1 cellular context compared by ENCODE assay signal in the genomic region with DNA sequence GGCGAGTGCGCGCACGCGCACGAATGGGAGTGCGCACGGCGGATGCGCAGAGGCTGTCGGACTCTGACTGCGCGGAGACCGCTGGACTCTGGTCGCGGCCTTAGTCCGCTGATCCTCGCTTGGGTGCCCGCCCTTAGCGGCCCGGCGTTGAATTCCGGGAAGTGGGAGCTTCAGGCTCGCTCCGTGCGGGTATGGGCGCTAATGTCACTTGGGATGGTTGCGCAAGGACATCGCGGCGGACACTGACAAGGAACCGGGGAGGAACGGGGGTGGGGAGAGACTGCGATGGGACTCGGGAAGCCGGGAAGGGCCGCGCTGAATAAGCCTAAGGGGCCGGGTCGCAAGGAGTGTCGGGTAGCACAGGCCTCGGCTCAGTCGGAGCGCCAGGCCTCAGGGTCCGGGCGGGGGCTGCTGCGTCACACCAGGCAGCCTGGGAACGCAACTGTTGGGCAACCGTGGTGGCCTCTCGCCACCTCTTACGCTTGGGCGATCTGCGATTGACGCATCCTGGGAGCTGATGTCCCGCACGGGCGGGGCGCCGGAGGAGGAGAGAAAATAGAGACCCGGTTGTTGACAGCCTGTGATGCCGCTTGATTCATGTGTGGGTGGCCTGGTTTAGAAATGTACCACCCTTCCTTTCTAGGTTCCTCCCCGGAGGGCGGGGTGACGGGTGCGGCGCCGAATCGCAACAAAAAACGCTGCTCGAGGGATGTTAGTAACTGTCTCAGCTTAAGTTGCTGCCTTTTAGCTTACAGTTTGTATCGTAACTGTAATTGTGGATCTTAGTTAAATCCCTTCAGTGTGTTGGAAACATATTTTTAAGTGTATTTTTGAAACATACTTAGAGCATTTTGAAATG.
TF ChIP-seq lines count a peak whose summit lies in the region.

No MANE protein-coding gene starts in this region.

TF ChIP-seq in HepG2, 621 proteins besides CTCF, POLR2A, EP300 and RAD21 (continued from another document and continues in another):
- TF ChIP-seq HIC2 (CRISPR knock-in tag; IDR thresholded peaks at IDR 0.05; ENCODE audit: low read depth) (0 out of 2 replicates have a peak, but pooled peaks have one; percentile 25), ZBTB20 (CRISPR knock-in tag; IDR thresholded peaks at IDR 0.05; ENCODE audit: borderline replicate concordance, low read depth) (peak; percentile 90; the same call in 1 of the 2 replicates), ZNF629 (CRISPR knock-in tag; conservative IDR thresholded peaks at IDR 0.05) (peak; percentile 69), FOXC1 (CRISPR knock-in tag; IDR thresholded peaks at IDR 0.05; ENCODE audit: borderline replicate concordance) (peak; percentile 92), TBX2 (CRISPR knock-in tag; IDR thresholded peaks at IDR 0.05; ENCODE audit: borderline replicate concordance) (peak; percentile 96), BRD4 (CRISPR knock-in tag; IDR thresholded peaks at IDR 0.05) (peak; percentile 79; the same call in 1 of the 2 replicates), DBP (CRISPR knock-in tag; IDR thresholded peaks at IDR 0.05; ENCODE audit: not compliant biosample characterization) (no peak), MTF1 (CRISPR knock-in tag; IDR thresholded peaks at IDR 0.05) (no peak), ZNF616 (CRISPR knock-in tag; IDR thresholded peaks at IDR 0.05; ENCODE audit: low read depth) (peak; percentile 84), ZNF326 (CRISPR knock-in tag; IDR thresholded peaks at IDR 0.05; ENCODE audit: borderline replicate concordance) (no peak; the same call in 1 of the 2 replicates), ZMYM2 (CRISPR knock-in tag; IDR thresholded peaks at IDR 0.05) (peak; percentile 77), ZNF747 (CRISPR knock-in tag; IDR thresholded peaks at IDR 0.05; ENCODE audit: borderline replicate concordance) (peak; percentile 79; the same call in 1 of the 2 replicates), HOXD1 (CRISPR knock-in tag; IDR thresholded peaks at IDR 0.05) (peak; percentile 84), SALL1 (CRISPR knock-in tag; IDR thresholded peaks at IDR 0.05) (peak; percentile 93), NFKB2 (CRISPR knock-in tag; IDR thresholded peaks at IDR 0.05; ENCODE audit: borderline replicate concordance) (peak; percentile 90; the same call in 1 of the 2 replicates), SOX13 (IDR thresholded peaks at IDR 0.05) (no peak), SOX13 (CRISPR knock-in tag; conservative IDR thresholded peaks at IDR 0.05 in 1 of 2, IDR thresholded peaks at IDR 0.05 in 1 of 2) (no peak; a peak in 1 of 4 replicates), IKZF5 (CRISPR knock-in tag; IDR thresholded peaks at IDR 0.05) (peak; percentile 86), ZNF570 (CRISPR knock-in tag; IDR thresholded peaks at IDR 0.05; ENCODE audit: borderline replicate concordance) (peak; percentile 83; the same call in 1 of the 2 replicates), NPAS2 (CRISPR knock-in tag; IDR thresholded peaks at IDR 0.05; ENCODE audit: borderline replicate concordance) (no peak), ZFP36L1 (CRISPR knock-in tag; IDR thresholded peaks at IDR 0.05) (no peak; the same call in 1 of the 2 replicates)
- TF ChIP-seq, protein P1, sequence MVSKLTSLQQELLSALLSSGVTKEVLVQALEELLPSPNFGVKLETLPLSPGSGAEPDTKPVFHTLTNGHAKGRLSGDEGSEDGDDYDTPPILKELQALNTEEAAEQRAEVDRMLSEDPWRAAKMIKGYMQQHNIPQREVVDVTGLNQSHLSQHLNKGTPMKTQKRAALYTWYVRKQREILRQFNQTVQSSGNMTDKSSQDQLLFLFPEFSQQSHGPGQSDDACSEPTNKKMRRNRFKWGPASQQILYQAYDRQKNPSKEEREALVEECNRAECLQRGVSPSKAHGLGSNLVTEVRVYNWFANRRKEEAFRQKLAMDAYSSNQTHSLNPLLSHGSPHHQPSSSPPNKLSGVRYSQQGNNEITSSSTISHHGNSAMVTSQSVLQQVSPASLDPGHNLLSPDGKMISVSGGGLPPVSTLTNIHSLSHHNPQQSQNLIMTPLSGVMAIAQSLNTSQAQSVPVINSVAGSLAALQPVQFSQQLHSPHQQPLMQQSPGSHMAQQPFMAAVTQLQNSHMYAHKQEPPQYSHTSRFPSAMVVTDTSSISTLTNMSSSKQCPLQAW (CRISPR knock-in tag; IDR thresholded peaks at IDR 0.05) = peak; percentile 93
- TF ChIP-seq, protein P2, sequence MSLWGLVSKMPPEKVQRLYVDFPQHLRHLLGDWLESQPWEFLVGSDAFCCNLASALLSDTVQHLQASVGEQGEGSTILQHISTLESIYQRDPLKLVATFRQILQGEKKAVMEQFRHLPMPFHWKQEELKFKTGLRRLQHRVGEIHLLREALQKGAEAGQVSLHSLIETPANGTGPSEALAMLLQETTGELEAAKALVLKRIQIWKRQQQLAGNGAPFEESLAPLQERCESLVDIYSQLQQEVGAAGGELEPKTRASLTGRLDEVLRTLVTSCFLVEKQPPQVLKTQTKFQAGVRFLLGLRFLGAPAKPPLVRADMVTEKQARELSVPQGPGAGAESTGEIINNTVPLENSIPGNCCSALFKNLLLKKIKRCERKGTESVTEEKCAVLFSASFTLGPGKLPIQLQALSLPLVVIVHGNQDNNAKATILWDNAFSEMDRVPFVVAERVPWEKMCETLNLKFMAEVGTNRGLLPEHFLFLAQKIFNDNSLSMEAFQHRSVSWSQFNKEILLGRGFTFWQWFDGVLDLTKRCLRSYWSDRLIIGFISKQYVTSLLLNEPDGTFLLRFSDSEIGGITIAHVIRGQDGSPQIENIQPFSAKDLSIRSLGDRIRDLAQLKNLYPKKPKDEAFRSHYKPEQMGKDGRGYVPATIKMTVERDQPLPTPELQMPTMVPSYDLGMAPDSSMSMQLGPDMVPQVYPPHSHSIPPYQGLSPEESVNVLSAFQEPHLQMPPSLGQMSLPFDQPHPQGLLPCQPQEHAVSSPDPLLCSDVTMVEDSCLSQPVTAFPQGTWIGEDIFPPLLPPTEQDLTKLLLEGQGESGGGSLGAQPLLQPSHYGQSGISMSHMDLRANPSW (CRISPR knock-in tag; IDR thresholded peaks at IDR 0.05; ENCODE audit: borderline replicate concordance) = peak; percentile 51; the same call in 1 of the 2 replicates
- TF ChIP-seq, protein P3, sequence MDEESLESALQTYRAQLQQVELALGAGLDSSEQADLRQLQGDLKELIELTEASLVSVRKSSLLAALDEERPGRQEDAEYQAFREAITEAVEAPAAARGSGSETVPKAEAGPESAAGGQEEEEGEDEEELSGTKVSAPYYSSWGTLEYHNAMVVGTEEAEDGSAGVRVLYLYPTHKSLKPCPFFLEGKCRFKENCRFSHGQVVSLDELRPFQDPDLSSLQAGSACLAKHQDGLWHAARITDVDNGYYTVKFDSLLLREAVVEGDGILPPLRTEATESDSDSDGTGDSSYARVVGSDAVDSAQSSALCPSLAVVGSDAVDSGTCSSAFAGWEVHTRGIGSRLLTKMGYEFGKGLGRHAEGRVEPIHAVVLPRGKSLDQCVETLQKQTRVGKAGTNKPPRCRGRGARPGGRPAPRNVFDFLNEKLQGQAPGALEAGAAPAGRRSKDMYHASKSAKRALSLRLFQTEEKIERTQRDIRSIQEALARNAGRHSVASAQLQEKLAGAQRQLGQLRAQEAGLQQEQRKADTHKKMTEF (CRISPR knock-in tag; IDR thresholded peaks at IDR 0.05) = peak; percentile 91
- TF ChIP-seq, protein P4, sequence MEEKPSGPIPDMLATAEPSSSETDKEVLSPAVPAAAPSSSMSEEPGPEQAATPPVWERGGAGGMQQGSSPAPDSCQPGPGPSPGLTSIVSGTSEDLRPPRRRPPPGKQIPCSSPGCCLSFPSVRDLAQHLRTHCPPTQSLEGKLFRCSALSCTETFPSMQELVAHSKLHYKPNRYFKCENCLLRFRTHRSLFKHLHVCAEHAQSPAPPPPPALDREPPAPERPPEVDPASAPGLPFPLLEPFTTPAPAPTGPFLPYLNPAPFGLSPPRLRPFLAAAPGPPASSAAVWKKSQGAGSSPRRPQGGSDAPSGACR (CRISPR knock-in tag; IDR thresholded peaks at IDR 0.05) = peak; percentile 96
- TF ChIP-seq, protein P5, sequence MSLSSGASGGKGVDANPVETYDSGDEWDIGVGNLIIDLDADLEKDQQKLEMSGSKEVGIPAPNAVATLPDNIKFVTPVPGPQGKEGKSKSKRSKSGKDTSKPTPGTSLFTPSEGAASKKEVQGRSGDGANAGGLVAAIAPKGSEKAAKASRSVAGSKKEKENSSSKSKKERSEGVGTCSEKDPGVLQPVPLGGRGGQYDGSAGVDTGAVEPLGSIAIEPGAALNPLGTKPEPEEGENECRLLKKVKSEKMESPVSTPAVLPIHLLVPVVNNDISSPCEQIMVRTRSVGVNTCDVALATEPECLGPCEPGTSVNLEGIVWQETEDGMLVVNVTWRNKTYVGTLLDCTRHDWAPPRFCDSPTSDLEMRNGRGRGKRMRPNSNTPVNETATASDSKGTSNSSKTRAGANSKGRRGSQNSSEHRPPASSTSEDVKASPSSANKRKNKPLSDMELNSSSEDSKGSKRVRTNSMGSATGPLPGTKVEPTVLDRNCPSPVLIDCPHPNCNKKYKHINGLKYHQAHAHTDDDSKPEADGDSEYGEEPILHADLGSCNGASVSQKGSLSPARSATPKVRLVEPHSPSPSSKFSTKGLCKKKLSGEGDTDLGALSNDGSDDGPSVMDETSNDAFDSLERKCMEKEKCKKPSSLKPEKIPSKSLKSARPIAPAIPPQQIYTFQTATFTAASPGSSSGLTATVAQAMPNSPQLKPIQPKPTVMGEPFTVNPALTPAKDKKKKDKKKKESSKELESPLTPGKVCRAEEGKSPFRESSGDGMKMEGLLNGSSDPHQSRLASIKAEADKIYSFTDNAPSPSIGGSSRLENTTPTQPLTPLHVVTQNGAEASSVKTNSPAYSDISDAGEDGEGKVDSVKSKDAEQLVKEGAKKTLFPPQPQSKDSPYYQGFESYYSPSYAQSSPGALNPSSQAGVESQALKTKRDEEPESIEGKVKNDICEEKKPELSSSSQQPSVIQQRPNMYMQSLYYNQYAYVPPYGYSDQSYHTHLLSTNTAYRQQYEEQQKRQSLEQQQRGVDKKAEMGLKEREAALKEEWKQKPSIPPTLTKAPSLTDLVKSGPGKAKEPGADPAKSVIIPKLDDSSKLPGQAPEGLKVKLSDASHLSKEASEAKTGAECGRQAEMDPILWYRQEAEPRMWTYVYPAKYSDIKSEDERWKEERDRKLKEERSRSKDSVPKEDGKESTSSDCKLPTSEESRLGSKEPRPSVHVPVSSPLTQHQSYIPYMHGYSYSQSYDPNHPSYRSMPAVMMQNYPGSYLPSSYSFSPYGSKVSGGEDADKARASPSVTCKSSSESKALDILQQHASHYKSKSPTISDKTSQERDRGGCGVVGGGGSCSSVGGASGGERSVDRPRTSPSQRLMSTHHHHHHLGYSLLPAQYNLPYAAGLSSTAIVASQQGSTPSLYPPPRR (CRISPR knock-in tag; IDR thresholded peaks at IDR 0.05; ENCODE audit: borderline replicate concordance) = peak; percentile 66; the same call in 1 of the 2 replicates
- TF ChIP-seq, protein P6, sequence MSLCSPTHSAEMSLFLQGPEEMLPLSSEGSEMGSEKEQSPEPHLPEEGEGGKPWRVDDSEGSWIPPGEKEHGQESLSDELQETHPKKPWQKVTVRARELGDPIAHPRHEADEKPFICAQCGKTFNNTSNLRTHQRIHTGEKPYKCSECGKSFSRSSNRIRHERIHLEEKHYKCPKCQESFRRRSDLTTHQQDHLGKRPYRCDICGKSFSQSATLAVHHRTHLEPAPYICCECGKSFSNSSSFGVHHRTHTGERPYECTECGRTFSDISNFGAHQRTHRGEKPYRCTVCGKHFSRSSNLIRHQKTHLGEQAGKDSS (CRISPR knock-in tag; IDR thresholded peaks at IDR 0.05; ENCODE audit: borderline replicate concordance, low read depth) = peak; percentile 90
- TF ChIP-seq, protein P7, sequence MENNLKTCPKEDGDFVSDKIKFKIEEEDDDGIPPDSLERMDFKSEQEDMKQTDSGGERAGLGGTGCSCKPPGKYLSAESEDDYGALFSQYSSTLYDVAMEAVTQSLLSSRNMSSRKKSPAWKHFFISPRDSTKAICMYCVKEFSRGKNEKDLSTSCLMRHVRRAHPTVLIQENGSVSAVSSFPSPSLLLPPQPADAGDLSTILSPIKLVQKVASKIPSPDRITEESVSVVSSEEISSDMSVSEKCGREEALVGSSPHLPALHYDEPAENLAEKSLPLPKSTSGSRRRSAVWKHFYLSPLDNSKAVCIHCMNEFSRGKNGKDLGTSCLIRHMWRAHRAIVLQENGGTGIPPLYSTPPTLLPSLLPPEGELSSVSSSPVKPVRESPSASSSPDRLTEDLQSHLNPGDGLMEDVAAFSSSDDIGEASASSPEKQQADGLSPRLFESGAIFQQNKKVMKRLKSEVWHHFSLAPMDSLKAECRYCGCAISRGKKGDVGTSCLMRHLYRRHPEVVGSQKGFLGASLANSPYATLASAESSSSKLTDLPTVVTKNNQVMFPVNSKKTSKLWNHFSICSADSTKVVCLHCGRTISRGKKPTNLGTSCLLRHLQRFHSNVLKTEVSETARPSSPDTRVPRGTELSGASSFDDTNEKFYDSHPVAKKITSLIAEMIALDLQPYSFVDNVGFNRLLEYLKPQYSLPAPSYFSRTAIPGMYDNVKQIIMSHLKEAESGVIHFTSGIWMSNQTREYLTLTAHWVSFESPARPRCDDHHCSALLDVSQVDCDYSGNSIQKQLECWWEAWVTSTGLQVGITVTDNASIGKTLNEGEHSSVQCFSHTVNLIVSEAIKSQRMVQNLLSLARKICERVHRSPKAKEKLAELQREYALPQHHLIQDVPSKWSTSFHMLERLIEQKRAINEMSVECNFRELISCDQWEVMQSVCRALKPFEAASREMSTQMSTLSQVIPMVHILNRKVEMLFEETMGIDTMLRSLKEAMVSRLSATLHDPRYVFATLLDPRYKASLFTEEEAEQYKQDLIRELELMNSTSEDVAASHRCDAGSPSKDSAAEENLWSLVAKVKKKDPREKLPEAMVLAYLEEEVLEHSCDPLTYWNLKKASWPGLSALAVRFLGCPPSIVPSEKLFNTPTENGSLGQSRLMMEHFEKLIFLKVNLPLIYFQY (CRISPR knock-in tag; IDR thresholded peaks at IDR 0.05; ENCODE audit: borderline replicate concordance) = no peak
